1 cellular context compared by ENCODE assay signal in the genomic region with DNA sequence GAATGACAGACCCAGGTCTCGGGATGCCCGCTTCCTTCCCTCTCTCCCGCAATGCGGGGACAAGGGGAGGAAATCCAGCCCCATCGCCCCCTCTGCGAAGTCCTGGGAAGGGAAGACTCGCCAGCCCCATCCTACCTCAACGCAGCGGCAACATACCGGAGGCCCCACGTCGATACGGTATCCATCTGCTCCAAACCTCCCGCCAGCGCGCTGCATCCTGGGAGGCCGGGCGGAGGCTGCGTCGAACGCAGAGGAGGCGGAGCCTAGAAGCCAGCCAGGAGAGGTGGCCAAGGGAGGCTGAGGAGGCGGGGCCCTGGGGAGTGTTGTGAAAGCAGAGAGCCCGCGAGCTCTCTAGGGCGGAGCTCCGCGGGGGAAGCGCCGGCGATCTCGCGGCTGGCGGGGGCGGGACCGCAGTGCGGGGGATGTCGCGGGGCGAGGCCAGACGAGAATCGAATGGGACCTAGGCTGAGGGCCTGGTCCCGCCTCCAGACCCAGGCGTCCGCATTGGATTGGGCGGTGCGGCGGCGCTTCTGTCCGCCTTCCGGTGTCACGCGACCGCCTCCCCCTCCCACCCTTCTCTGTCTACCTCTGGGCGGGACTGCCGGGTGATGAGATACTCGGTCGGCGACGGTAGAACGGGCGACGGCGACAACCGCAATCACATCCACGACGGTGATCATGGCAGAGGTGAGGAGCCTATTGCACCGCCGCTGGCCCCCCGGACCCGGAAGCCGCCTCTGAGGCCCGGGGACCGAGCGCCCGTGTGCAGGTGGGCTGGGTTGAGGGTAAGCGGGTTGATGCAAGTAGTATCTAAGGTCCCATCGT.
TF ChIP-seq lines count a peak whose summit lies in the region.

A gene (minus strand): TSS at position 219 of the 825 bp plus-strand sequence. CDS start 7,559 bp downstream, outside the sequence.
A gene (plus strand): TSS at position 571 of the 825 bp plus-strand sequence. CDS start 108 bp downstream, at position 679.

TF ChIP-seq in HepG2, 621 proteins besides CTCF, POLR2A, EP300 and RAD21 (continued from another document and continues in another):
- TF ChIP-seq, protein P1, sequence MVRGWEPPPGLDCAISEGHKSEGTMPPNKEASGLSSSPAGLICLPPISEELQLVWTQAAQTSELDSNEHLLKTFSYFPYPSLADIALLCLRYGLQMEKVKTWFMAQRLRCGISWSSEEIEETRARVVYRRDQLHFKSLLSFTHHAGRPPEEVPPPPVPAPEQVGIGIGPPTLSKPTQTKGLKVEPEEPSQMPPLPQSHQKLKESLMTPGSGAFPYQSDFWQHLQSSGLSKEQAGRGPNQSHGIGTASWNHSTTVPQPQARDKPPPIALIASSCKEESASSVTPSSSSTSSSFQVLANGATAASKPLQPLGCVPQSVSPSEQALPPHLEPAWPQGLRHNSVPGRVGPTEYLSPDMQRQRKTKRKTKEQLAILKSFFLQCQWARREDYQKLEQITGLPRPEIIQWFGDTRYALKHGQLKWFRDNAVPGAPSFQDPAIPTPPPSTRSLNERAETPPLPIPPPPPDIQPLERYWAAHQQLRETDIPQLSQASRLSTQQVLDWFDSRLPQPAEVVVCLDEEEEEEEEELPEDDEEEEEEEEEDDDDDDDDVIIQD (CRISPR knock-in tag; IDR thresholded peaks at IDR 0.05; ENCODE audit: low read depth) = peak; percentile 31; the same call in 1 of the 2 replicates
- TF ChIP-seq ARHGAP35 (CRISPR knock-in tag; IDR thresholded peaks at IDR 0.05; ENCODE audit: borderline replicate concordance) (no peak), ZNF629 (CRISPR knock-in tag; conservative IDR thresholded peaks at IDR 0.05) (no peak), ZNF598 (CRISPR knock-in tag; IDR thresholded peaks at IDR 0.05; ENCODE audit: borderline replicate concordance) (no peak), TAF1 (CRISPR knock-in tag; IDR thresholded peaks at IDR 0.05) (peak; percentile 42), NFYB (CRISPR knock-in tag; IDR thresholded peaks at IDR 0.05) (peak; percentile 81), ARNT (IDR thresholded peaks at IDR 0.05) (no peak), PHF20 (CRISPR knock-in tag; IDR thresholded peaks at IDR 0.05) (peak; percentile 67), SATB2 (CRISPR knock-in tag; IDR thresholded peaks at IDR 0.05) (no peak), CBFB (CRISPR knock-in tag; IDR thresholded peaks at IDR 0.05) (no peak), CHCHD3 (CRISPR knock-in tag; IDR thresholded peaks at IDR 0.05) (no peak), HNRNPLL (IDR thresholded peaks at IDR 0.05; ENCODE audit: low read depth, low read length, poor library complexity, severe bottlenecking) (peak; percentile 75), ERF (CRISPR knock-in tag; IDR thresholded peaks at IDR 0.05) (peak; percentile 26; the same call in 1 of the 2 replicates), TCF12 (IDR thresholded peaks at IDR 0.05) (no peak), TCF12 (CRISPR knock-in tag; IDR thresholded peaks at IDR 0.05) (no peak), ZNF12 (CRISPR knock-in tag; IDR thresholded peaks at IDR 0.05) (no peak), RAD51 (IDR thresholded peaks at IDR 0.05; ENCODE audit: borderline replicate concordance) (no peak), ELF1 (CRISPR knock-in tag; IDR thresholded peaks at IDR 0.05) (peak; percentile 65), SSRP1 (CRISPR knock-in tag; IDR thresholded peaks at IDR 0.05) (no peak), ATRX (CRISPR knock-in tag; IDR thresholded peaks at IDR 0.05; ENCODE audit: borderline replicate concordance) (no peak), ZNF788 (CRISPR knock-in tag; IDR thresholded peaks at IDR 0.05; ENCODE audit: borderline replicate concordance) (peak; percentile 20; the same call in 1 of the 2 replicates), SAP130 (CRISPR knock-in tag; IDR thresholded peaks at IDR 0.05; ENCODE audit: low read depth) (peak; percentile 95), ETV5 (CRISPR knock-in tag; IDR thresholded peaks at IDR 0.05; ENCODE audit: borderline replicate concordance) (no peak), RFX3 (CRISPR knock-in tag; IDR thresholded peaks at IDR 0.05) (0 out of 2 replicates have a peak, but pooled peaks have one; percentile 35), MBNL3 (CRISPR knock-in tag; conservative IDR thresholded peaks at IDR 0.05) (no peak), ZNF83 (CRISPR knock-in tag; IDR thresholded peaks at IDR 0.05; ENCODE audit: borderline replicate concordance) (no peak), GABPA (IDR thresholded peaks at IDR 0.05; ENCODE audit: low read depth, low read length) (peak; percentile 63), GABPA (CRISPR knock-in tag; IDR thresholded peaks at IDR 0.05; ENCODE audit: low read depth) (peak; percentile 79), ONECUT2 (CRISPR knock-in tag; IDR thresholded peaks at IDR 0.05) (peak; percentile 22; the same call in 1 of the 2 replicates), ZNF7 (CRISPR knock-in tag; IDR thresholded peaks at IDR 0.05) (no peak), SMC3 (IDR thresholded peaks at IDR 0.05; ENCODE audit: low read length) (no peak), IKZF1 (IDR thresholded peaks at IDR 0.05) (no peak), MIXL1 (CRISPR knock-in tag; IDR thresholded peaks at IDR 0.05) (no peak), ZNF136 (CRISPR knock-in tag; IDR thresholded peaks at IDR 0.05; ENCODE audit: low read depth) (no peak), DNMT3B (CRISPR knock-in tag; conservative IDR thresholded peaks at IDR 0.05) (no peak), ZFP37 (CRISPR knock-in tag; IDR thresholded peaks at IDR 0.05; ENCODE audit: borderline replicate concordance) (no peak), SP2 (CRISPR knock-in tag; IDR thresholded peaks at IDR 0.05) (peak; percentile 87), ZNF121 (CRISPR knock-in tag; IDR thresholded peaks at IDR 0.05) (no peak), SNRNP70 (IDR thresholded peaks at IDR 0.05; ENCODE audit: low read depth, low read length) (no peak), SALL2 (CRISPR knock-in tag; IDR thresholded peaks at IDR 0.05) (no peak), BRCA1 (CRISPR knock-in tag; IDR thresholded peaks at IDR 0.05) (no peak), POLR2G (IDR thresholded peaks at IDR 0.05; ENCODE audit: low read depth, low read length) (peak; percentile 40; the same call in 1 of the 2 replicates), NFE2 (CRISPR knock-in tag; IDR thresholded peaks at IDR 0.05) (no peak), ZNF878 (CRISPR knock-in tag; IDR thresholded peaks at IDR 0.05) (no peak; the same call in 1 of the 2 replicates)
- TF ChIP-seq, protein P2, sequence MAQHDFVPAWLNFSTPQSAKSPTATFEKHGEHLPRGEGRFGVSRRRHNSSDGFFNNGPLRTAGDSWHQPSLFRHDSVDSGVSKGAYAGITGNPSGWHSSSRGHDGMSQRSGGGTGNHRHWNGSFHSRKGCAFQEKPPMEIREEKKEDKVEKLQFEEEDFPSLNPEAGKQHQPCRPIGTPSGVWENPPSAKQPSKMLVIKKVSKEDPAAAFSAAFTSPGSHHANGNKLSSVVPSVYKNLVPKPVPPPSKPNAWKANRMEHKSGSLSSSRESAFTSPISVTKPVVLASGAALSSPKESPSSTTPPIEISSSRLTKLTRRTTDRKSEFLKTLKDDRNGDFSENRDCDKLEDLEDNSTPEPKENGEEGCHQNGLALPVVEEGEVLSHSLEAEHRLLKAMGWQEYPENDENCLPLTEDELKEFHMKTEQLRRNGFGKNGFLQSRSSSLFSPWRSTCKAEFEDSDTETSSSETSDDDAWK (CRISPR knock-in tag; IDR thresholded peaks at IDR 0.05) = no peak
- TF ChIP-seq, protein P3, sequence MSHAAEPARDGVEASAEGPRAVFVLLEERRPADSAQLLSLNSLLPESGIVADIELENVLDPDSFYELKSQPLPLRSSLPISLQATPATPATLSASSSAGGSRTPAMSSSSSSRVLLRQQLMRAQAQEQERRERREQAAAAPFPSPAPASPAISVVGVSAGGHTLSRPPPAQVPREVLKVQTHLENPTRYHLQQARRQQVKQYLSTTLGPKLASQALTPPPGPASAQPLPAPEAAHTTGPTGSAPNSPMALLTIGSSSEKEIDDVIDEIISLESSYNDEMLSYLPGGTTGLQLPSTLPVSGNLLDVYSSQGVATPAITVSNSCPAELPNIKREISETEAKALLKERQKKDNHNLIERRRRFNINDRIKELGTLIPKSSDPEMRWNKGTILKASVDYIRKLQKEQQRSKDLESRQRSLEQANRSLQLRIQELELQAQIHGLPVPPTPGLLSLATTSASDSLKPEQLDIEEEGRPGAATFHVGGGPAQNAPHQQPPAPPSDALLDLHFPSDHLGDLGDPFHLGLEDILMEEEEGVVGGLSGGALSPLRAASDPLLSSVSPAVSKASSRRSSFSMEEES (CRISPR knock-in tag; IDR thresholded peaks at IDR 0.05) = peak; percentile 62; the same call in 1 of the 2 replicates
- TF ChIP-seq, protein P4, sequence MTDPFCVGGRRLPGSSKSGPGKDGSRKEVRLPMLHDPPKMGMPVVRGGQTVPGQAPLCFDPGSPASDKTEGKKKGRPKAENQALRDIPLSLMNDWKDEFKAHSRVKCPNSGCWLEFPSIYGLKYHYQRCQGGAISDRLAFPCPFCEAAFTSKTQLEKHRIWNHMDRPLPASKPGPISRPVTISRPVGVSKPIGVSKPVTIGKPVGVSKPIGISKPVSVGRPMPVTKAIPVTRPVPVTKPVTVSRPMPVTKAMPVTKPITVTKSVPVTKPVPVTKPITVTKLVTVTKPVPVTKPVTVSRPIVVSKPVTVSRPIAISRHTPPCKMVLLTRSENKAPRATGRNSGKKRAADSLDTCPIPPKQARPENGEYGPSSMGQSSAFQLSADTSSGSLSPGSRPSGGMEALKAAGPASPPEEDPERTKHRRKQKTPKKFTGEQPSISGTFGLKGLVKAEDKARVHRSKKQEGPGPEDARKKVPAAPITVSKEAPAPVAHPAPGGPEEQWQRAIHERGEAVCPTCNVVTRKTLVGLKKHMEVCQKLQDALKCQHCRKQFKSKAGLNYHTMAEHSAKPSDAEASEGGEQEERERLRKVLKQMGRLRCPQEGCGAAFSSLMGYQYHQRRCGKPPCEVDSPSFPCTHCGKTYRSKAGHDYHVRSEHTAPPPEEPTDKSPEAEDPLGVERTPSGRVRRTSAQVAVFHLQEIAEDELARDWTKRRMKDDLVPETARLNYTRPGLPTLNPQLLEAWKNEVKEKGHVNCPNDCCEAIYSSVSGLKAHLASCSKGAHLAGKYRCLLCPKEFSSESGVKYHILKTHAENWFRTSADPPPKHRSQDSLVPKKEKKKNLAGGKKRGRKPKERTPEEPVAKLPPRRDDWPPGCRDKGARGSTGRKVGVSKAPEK (CRISPR knock-in tag; IDR thresholded peaks at IDR 0.05; ENCODE audit: borderline replicate concordance) = no peak
- TF ChIP-seq, protein P5, sequence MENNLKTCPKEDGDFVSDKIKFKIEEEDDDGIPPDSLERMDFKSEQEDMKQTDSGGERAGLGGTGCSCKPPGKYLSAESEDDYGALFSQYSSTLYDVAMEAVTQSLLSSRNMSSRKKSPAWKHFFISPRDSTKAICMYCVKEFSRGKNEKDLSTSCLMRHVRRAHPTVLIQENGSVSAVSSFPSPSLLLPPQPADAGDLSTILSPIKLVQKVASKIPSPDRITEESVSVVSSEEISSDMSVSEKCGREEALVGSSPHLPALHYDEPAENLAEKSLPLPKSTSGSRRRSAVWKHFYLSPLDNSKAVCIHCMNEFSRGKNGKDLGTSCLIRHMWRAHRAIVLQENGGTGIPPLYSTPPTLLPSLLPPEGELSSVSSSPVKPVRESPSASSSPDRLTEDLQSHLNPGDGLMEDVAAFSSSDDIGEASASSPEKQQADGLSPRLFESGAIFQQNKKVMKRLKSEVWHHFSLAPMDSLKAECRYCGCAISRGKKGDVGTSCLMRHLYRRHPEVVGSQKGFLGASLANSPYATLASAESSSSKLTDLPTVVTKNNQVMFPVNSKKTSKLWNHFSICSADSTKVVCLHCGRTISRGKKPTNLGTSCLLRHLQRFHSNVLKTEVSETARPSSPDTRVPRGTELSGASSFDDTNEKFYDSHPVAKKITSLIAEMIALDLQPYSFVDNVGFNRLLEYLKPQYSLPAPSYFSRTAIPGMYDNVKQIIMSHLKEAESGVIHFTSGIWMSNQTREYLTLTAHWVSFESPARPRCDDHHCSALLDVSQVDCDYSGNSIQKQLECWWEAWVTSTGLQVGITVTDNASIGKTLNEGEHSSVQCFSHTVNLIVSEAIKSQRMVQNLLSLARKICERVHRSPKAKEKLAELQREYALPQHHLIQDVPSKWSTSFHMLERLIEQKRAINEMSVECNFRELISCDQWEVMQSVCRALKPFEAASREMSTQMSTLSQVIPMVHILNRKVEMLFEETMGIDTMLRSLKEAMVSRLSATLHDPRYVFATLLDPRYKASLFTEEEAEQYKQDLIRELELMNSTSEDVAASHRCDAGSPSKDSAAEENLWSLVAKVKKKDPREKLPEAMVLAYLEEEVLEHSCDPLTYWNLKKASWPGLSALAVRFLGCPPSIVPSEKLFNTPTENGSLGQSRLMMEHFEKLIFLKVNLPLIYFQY (CRISPR knock-in tag; IDR thresholded peaks at IDR 0.05; ENCODE audit: borderline replicate concordance) = no peak
- TF ChIP-seq, protein P6, sequence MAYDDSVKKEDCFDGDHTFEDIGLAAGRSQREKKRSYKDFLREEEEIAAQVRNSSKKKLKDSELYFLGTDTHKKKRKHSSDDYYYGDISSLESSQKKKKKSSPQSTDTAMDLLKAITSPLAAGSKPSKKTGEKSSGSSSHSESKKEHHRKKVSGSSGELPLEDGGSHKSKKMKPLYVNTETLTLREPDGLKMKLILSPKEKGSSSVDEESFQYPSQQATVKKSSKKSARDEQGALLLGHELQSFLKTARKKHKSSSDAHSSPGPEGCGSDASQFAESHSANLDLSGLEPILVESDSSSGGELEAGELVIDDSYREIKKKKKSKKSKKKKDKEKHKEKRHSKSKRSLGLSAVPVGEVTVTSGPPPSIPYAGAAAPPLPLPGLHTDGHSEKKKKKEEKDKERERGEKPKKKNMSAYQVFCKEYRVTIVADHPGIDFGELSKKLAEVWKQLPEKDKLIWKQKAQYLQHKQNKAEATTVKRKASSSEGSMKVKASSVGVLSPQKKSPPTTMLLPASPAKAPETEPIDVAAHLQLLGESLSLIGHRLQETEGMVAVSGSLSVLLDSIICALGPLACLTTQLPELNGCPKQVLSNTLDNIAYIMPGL (CRISPR knock-in tag; IDR thresholded peaks at IDR 0.05; ENCODE audit: borderline replicate concordance in 1 of 2, low read depth in 1 of 2) = no peak
- TF ChIP-seq, protein P7, sequence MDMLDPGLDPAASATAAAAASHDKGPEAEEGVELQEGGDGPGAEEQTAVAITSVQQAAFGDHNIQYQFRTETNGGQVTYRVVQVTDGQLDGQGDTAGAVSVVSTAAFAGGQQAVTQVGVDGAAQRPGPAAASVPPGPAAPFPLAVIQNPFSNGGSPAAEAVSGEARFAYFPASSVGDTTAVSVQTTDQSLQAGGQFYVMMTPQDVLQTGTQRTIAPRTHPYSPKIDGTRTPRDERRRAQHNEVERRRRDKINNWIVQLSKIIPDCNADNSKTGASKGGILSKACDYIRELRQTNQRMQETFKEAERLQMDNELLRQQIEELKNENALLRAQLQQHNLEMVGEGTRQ (IDR thresholded peaks at IDR 0.05; ENCODE audit: low read depth, low read length) = no peak
- TF ChIP-seq, protein P7 (CRISPR knock-in tag; IDR thresholded peaks at IDR 0.05; ENCODE audit: borderline replicate concordance) = no peak
